ENCODE assay signal across 34 cellular contexts in genomic region chr1:48000883-48001282, GRCh38. TPM values are rescaled to one million over a fixed set of nuclear protein-coding genes. Genes with fewer than 3 reads are reported as not detected.
"Had no signal": no experiment of that assay in that cellular context is flagged by ENCODE, and none has a peak within 500 bp of the region (broad histone marks: within the 10 kb centered on the region; RNA-seq: fewer than 3 reads in every experiment).

No MANE protein-coding gene starts in this region.

- H3K27ac ChIP-seq: ascending aorta, cardiac muscle cell, coronary artery, heart left ventricle, left ventricle myocardium inferior, sigmoid colon, upper lobe of left lung, vagina had no signal

- H3K9me3 ChIP-seq: ascending aorta, heart left ventricle, left ventricle myocardium inferior, sigmoid colon, upper lobe of left lung, vagina had no signal

- H3K4me1 ChIP-seq: ascending aorta had no signal

- H3K27me3 ChIP-seq: ascending aorta, vagina had no signal

- H3K27ac Mint-ChIP-seq: activated CD4-positive, alpha-beta memory T cell treated with anti-CD3 and anti-CD28 coated beads, Interleukin-2, amount 10 ng/mL, durations not matched to agents 7 days and 5 days; activated CD4-positive, alpha-beta T cell treated with anti-CD3 and anti-CD28 coated beads, Interleukin-2, amount 10 ng/mL, durations not matched to agents 7 days and 5 days; activated naive CD4-positive, alpha-beta T cell treated with anti-CD3 and anti-CD28 coated beads, Interleukin-2, amount 10 ng/mL, durations not matched to agents 7 days and 5 days; activated naive CD8-positive, alpha-beta T cell treated with anti-CD3 and anti-CD28 coated beads, Interleukin-2, amount 10 ng/mL, durations not matched to agents 7 days and 5 days; activated T-cell treated with anti-CD3 and anti-CD28 coated beads, Interleukin-2, amount 50 U/mL, for 24 hours; brain; immature natural killer cell; natural killer cell; stimulated activated memory B cell treated with anti-CD40 and anti-IgM and Interleukin-4, amounts not matched to agents 10 μg/mL and 1 μg/mL and 100 μg/mL, for 72 hours; stimulated activated naive CD8-positive, alpha-beta T cell treated with anti-CD3 and anti-CD28 coated beads, Interleukin-15, amount 100 ng/mL, for 72 hours had no signal

- H3K9me3 Mint-ChIP-seq: activated CD4-positive, alpha-beta memory T cell treated with anti-CD3 and anti-CD28 coated beads, Interleukin-2, amount 10 ng/mL, durations not matched to agents 7 days and 5 days; activated CD4-positive, alpha-beta T cell treated with anti-CD3 and anti-CD28 coated beads, Interleukin-2, amount 10 ng/mL, durations not matched to agents 7 days and 5 days; activated naive CD4-positive, alpha-beta T cell treated with anti-CD3 and anti-CD28 coated beads, Interleukin-2, amount 10 ng/mL, durations not matched to agents 7 days and 5 days; activated naive CD8-positive, alpha-beta T cell treated with anti-CD3 and anti-CD28 coated beads, Interleukin-2, amount 10 ng/mL, durations not matched to agents 7 days and 5 days; activated T-cell treated with anti-CD3 and anti-CD28 coated beads, Interleukin-2, amount 50 U/mL, for 24 hours; brain; immature natural killer cell; natural killer cell; stimulated activated memory B cell treated with anti-CD40 and anti-IgM and Interleukin-4, amounts not matched to agents 10 μg/mL and 1 μg/mL and 100 μg/mL, for 72 hours; stimulated activated naive CD8-positive, alpha-beta T cell treated with anti-CD3 and anti-CD28 coated beads, Interleukin-15, amount 100 ng/mL, for 72 hours had no signal

- H3K36me3 Mint-ChIP-seq: activated naive CD8-positive, alpha-beta T cell treated with anti-CD3 and anti-CD28 coated beads, Interleukin-2, amount 10 ng/mL, durations not matched to agents 7 days and 5 days; brain; natural killer cell; stimulated activated memory B cell treated with anti-CD40 and anti-IgM and Interleukin-4, amounts not matched to agents 10 μg/mL and 1 μg/mL and 100 μg/mL, for 72 hours had no signal

- H3K4me3 Mint-ChIP-seq: activated CD4-positive, alpha-beta memory T cell treated with anti-CD3 and anti-CD28 coated beads, Interleukin-2, amount 10 ng/mL, durations not matched to agents 7 days and 5 days; activated CD4-positive, alpha-beta T cell treated with anti-CD3 and anti-CD28 coated beads, Interleukin-2, amount 10 ng/mL, durations not matched to agents 7 days and 5 days; activated naive CD4-positive, alpha-beta T cell treated with anti-CD3 and anti-CD28 coated beads, Interleukin-2, amount 10 ng/mL, durations not matched to agents 7 days and 5 days; activated naive CD8-positive, alpha-beta T cell treated with anti-CD3 and anti-CD28 coated beads, Interleukin-2, amount 10 ng/mL, durations not matched to agents 7 days and 5 days; activated T-cell treated with anti-CD3 and anti-CD28 coated beads, Interleukin-2, amount 50 U/mL, for 24 hours; brain; immature natural killer cell; natural killer cell; stimulated activated memory B cell treated with anti-CD40 and anti-IgM and Interleukin-4, amounts not matched to agents 10 μg/mL and 1 μg/mL and 100 μg/mL, for 72 hours; stimulated activated naive CD8-positive, alpha-beta T cell treated with anti-CD3 and anti-CD28 coated beads, Interleukin-15, amount 100 ng/mL, for 72 hours had no signal

- H3K36me3 ChIP-seq: ascending aorta, cardiac muscle cell, heart left ventricle, left ventricle myocardium inferior, sigmoid colon, upper lobe of left lung, vagina had no signal

- H3K4me3 ChIP-seq: ascending aorta, cardiac muscle cell, coronary artery, heart left ventricle, left ventricle myocardium inferior, lung, sigmoid colon, upper lobe of left lung, vagina had no signal

- DNase-seq: activated CD4-positive, alpha-beta memory T cell treated with anti-CD3 and anti-CD28 coated beads, Interleukin-2, amount 10 ng/mL, durations not matched to agents 7 days and 5 days; activated CD4-positive, alpha-beta T cell treated with anti-CD3 and anti-CD28 coated beads for 1 hour; activated CD4-positive, alpha-beta T cell treated with anti-CD3 and anti-CD28 coated beads, Interleukin-2, amount 10 ng/mL, durations not matched to agents 7 days and 5 days; activated CD8-positive, alpha-beta memory T cell treated with anti-CD3 and anti-CD28 coated beads, Interleukin-2, amount 50 U/mL, for 48 hours; activated gamma-delta T cell; activated naive CD4-positive, alpha-beta T cell treated with anti-CD3 and anti-CD28 coated beads, Interleukin-2, amount 10 ng/mL, durations not matched to agents 7 days and 5 days; activated naive CD8-positive, alpha-beta T cell treated with anti-CD3 and anti-CD28 coated beads, Interleukin-2, amount 10 ng/mL, durations not matched to agents 7 days and 5 days; activated T-cell treated with anti-CD3 and anti-CD28 coated beads, Interleukin-2, amount 50 U/mL, for 24 hours; foreskin fibroblast; heart left ventricle; hypothalamus; immature natural killer cell; left ventricle myocardium inferior; mesendoderm; natural killer cell; retina; sigmoid colon; small intestine; stimulated activated CD4-positive, alpha-beta T cell treated with anti-CD3 and anti-CD28 coated beads, Interleukin-1b, Interleukin-23, amount 100 ng/mL, for 48 hours; stimulated activated CD4-positive, alpha-beta T cell treated with anti-CD3 and anti-CD28 coated beads, Interleukin-4, amount 100 ng/mL, for 4 hours; stimulated activated CD8-positive, alpha-beta memory T cell treated with anti-CD3 and anti-CD28 coated beads, Interleukin-4, amount 100 ng/mL, for 48 hours; stimulated activated naive CD8-positive, alpha-beta T cell treated with anti-CD3 and anti-CD28 coated beads, Interleukin-15, amount 100 ng/mL, for 72 hours; substantia nigra; T-helper 2 cell; upper lobe of left lung had no signal

RNA-seq across cellular contexts. Expression of gene TRABD2B, which starts 3.7 kb away (rescaled TPM):
- total RNA-seq: activated CD4-positive, alpha-beta memory T cell treated with anti-CD3 and anti-CD28 coated beads, Interleukin-2, amount 10 ng/mL, durations not matched to agents 7 days and 5 days; activated CD4-positive, alpha-beta T cell treated with anti-CD3 and anti-CD28 coated beads, Interleukin-2, amount 10 ng/mL, durations not matched to agents 7 days and 5 days; activated naive CD8-positive, alpha-beta T cell treated with anti-CD3 and anti-CD28 coated beads, Interleukin-2, amount 10 ng/mL, durations not matched to agents 7 days and 5 days; mononuclear cell; natural killer cell; osteocyte had no signal
- polyA plus RNA-seq: immature natural killer cell had no signal
